Comparison of ENCODE assay signal across 8 cellular contexts in genomic region chr14:75295491-75296338, GRCh38. TPM values are rescaled to one million over a fixed set of nuclear protein-coding genes. Genes with fewer than 3 reads are reported as not detected.
DNase-seq lines count a peak whose midpoint lies in the region; ATAC-seq and TF ChIP-seq lines count a peak whose summit lies in the region.

No MANE protein-coding gene starts in this region.

- H3K4me1 ChIP-seq in lower lobe of right lung = peaks cover 64% of the 10 kb centered on the region

- H3K9me3 Mint-ChIP-seq in activated CD4-positive, alpha-beta memory T cell treated with anti-CD3 and anti-CD28 coated beads, Interleukin-2, amount 10 ng/mL, durations not matched to agents 7 days and 5 days = no peaks in the 10 kb centered on the region

- POLR2A ChIA-PET in activated CD4-positive, alpha-beta memory T cell treated with anti-CD3 and anti-CD28 coated beads, Interleukin-2, amount 10 ng/mL, durations not matched to agents 7 days and 5 days (lab: Charles Lee) = interaction anchor here (0.7 to 3.0 kb wide), 6 partner anchors 37 to 169 kb away, joined by 3 to 23 read pairs (median 4); partner anchors contain the start of genes NEK9 and TMED10

- peaks cover 15% of the 10 kb centered on the region for H3K27me3 Mint-ChIP-seq in activated CD4-positive, alpha-beta memory T cell treated with anti-CD3 and anti-CD28 coated beads, Interleukin-2, amount 10 ng/mL, durations not matched to agents 7 days and 5 days

- CTCF ChIA-PET in activated CD4-positive, alpha-beta memory T cell treated with anti-CD3 and anti-CD28 coated beads, Interleukin-2, amount 10 ng/mL, durations not matched to agents 7 days and 5 days (lab: Charles Lee) = interaction anchor here (0.6 to 13.3 kb wide), 23 partner anchors 8 to 413 kb away, joined by 3 to 216 read pairs (median 5); partner anchors contain the start of gene NEK9

- H3K4me3 Mint-ChIP-seq in activated CD4-positive, alpha-beta memory T cell treated with anti-CD3 and anti-CD28 coated beads, Interleukin-2, amount 10 ng/mL, durations not matched to agents 7 days and 5 days = peak overlapping the region; percentile 75

- intact Hi-C loops in lower lobe of right lung (cut with DNase I) = loop anchor here (5.0 kb wide), 1 partner anchor 163 kb away; no protein-coding TSS in a partner anchor

- DNase-seq in AML-193 (lab: John Stamatoyannopoulos, UW) (peak; percentile 77 to 83), NCI-H748 (lab: John Stamatoyannopoulos, UW; ENCODE audit: unreplicated experiment) (peak; percentile 65), ecto neural progenitor cell (ENCODE audit: low spot score) (peak; percentile 90), lower lobe of right lung (peak; percentile 86)
- DNase-seq in activated CD4-positive, alpha-beta memory T cell treated with anti-CD3 and anti-CD28 coated beads, Interleukin-2, amount 10 ng/mL, durations not matched to agents 7 days and 5 days = peak; percentile 80
- DNase-seq in stimulated activated CD4-positive, alpha-beta T cell treated with anti-CD3 and anti-CD28 coated beads, Interleukin-4, amount 100 ng/mL, for 4 hours = peak; percentile 66 to 77

- no peaks in the 10 kb centered on the region for H3K36me3 ChIP-seq in lower lobe of right lung

- H3K36me3 Mint-ChIP-seq in activated CD4-positive, alpha-beta memory T cell treated with anti-CD3 and anti-CD28 coated beads, Interleukin-2, amount 10 ng/mL, durations not matched to agents 7 days and 5 days (ENCODE audit: low read depth) = no peaks in the 10 kb centered on the region

- peaks cover 24% of the 10 kb centered on the region for H3K4me1 Mint-ChIP-seq in activated CD4-positive, alpha-beta memory T cell treated with anti-CD3 and anti-CD28 coated beads, Interleukin-2, amount 10 ng/mL, durations not matched to agents 7 days and 5 days

- peak; percentile 96 for TF ChIP-seq CTCF in lower lobe of right lung (IDR thresholded peaks at IDR 0.05)

- H3K27ac Mint-ChIP-seq in activated CD4-positive, alpha-beta memory T cell treated with anti-CD3 and anti-CD28 coated beads, Interleukin-2, amount 10 ng/mL, durations not matched to agents 7 days and 5 days = no peak overlapping the region

- H3K27ac ChIP-seq in lower lobe of right lung = peak overlapping the region; percentile 97

- no peaks in the 10 kb centered on the region for H3K27me3 ChIP-seq in lower lobe of right lung (ENCODE audit: low read depth)

- H3K4me3 ChIP-seq in lower lobe of right lung = peak overlapping the region; percentile 72

- H3K9me3 ChIP-seq in lower lobe of right lung = no peaks in the 10 kb centered on the region

- ATAC-seq in GM21447 (IDR thresholded peaks at IDR 0.05; ENCODE audit: unreplicated experiment) = peak; percentile 39
- ATAC-seq in lower lobe of right lung = peak; percentile 40 to 43
- no peak for ATAC-seq in HG03039 (IDR thresholded peaks at IDR 0.05; ENCODE audit: unreplicated experiment)

RNA-seq across cellular contexts. Expression of gene FOS, which starts 17.1 kb away (rescaled TPM):
- 10 to 100 TPM; 49.7 to 53.5 TPM for total RNA-seq in activated CD4-positive, alpha-beta memory T cell treated with anti-CD3 and anti-CD28 coated beads, Interleukin-2, amount 10 ng/mL, durations not matched to agents 7 days and 5 days
- total RNA-seq in lower lobe of right lung = 302 TPM
